Comparison of ENCODE assay signal across 1 cellular context in genomic region chr7:98460902-98461301, GRCh38.
TF ChIP-seq lines count a peak whose summit lies in the region.

No MANE protein-coding gene starts in this region.

TF ChIP-seq in K562, 482 proteins besides CTCF, POLR2A, EP300 and RAD21 (continued from another document):
- TF ChIP-seq ZNF24 (IDR thresholded peaks at IDR 0.05): peak; percentile 94
- TF ChIP-seq RBM15 (IDR thresholded peaks at IDR 0.05; ENCODE audit: insufficient read depth, low read length): no peak
- no peak for TF ChIP-seq HMGXB4 (CRISPR knock-in tag; IDR thresholded peaks at IDR 0.05)
- no peak for TF ChIP-seq ZBTB17 (CRISPR knock-in tag; IDR thresholded peaks at IDR 0.05)
- no peak for TF ChIP-seq NFE2L1 (tag; IDR thresholded peaks at IDR 0.05; ENCODE audit: borderline replicate concordance, low read depth)
